21 cellular contexts compared by ENCODE assay signal in the genomic region with DNA sequence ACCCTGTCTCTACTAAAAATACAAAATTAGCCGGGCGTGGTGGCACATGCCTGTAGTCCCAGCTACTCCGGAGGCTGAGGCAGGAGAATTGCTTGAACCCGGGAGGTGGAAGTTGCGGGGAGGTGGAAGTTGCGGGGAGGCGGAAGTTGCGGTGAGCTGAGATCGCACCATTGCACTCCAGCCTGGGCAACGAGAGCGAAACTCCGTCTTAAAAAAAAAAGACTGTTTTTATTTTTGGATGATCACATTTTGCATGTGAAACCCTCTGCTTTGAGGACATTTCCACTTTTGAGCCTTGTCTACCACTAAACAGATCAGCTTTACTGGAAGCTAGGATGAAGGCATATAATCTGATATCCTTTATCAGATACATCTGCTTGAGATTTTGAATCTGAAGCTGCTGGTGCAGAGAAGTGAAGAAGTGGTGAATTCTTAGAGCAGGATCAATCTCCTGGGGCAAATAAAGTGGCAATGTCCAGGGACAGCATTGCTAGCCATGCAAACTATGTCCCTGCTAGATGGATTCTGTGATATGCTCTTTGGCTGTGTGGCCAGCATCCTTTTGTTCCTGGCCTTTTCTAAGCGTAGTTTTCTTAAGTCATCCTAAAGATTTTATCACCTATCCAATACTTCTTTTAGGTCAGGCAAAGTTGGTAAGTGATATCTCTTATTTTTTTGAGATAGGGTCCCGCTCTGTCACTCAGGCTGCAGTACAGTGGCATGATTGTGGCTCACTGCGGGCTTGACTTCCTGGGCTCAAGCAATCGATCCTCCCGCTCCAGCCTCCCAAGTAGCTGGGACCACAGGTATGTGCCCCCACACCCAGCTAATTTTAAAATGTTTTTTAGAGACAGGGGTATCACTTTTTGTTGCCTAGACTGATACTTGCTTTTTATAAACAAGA. TPM values are rescaled to one million over a fixed set of nuclear protein-coding genes. Genes with fewer than 3 reads are reported as not detected.
DNase-seq lines count a peak whose midpoint lies in the region; ATAC-seq and TF ChIP-seq lines count a peak whose summit lies in the region.
"Had no signal": no experiment of that assay in that cellular context is flagged by ENCODE, and none has a peak within 500 bp of the region (broad histone marks: within the 10 kb centered on the region; RNA-seq: fewer than 3 reads in every experiment).

No MANE protein-coding gene starts in this region.

- H3K9me2 ChIP-seq in DOHH2 (replicated peaks; ENCODE audit: control insufficient read depth, low read length), result no peaks in the 10 kb centered on the region

- H3K4me1 ChIP-seq in CD4-positive, CD25-positive, alpha-beta regulatory T cell (ENCODE audit: control insufficient read depth, insufficient read depth, low read length, poor library complexity, severe bottlenecking), result peaks cover 28% of the 10 kb centered on the region
- H3K4me1 ChIP-seq in DOHH2 (ENCODE audit: control insufficient read depth, low read length), result peaks cover 67% of the 10 kb centered on the region
- peaks cover 15% of the 10 kb centered on the region for H3K4me1 ChIP-seq in RWPE2 (ENCODE audit: insufficient read depth, poor library complexity, severe bottlenecking)
- H3K4me1 ChIP-seq in Peyer's patch, result no peaks in the 10 kb centered on the region
- H3K4me1 ChIP-seq: adrenal gland, testis had no signal

- H3K27ac Mint-ChIP-seq in CD4-positive, CD25-positive, alpha-beta regulatory T cell, result peak overlapping the region; percentile 42 to 95 (median 92)
- H3K27ac Mint-ChIP-seq in effector memory CD8-positive, alpha-beta T cell, result peak overlapping the region; percentile 94 to 98

- H3K79me2 ChIP-seq in DOHH2 (ENCODE audit: control insufficient read depth, low read length), result peaks cover 78% of the 10 kb centered on the region

- peaks cover 23% of the 10 kb centered on the region for H3K36me3 Mint-ChIP-seq in CD4-positive, CD25-positive, alpha-beta regulatory T cell
- peaks cover 4% of the 10 kb centered on the region for H3K36me3 Mint-ChIP-seq in effector memory CD8-positive, alpha-beta T cell (ENCODE audit: insufficient read depth)

- intact Hi-C loops in head of caudate nucleus (cut with DNase I), result no loop called here

- H3K9me3 ChIP-seq in CD4-positive, CD25-positive, alpha-beta regulatory T cell (ENCODE audit: control insufficient read depth in 2 of 2, low read length in 2 of 2), result no peaks in the 10 kb centered on the region
- H3K9me3 ChIP-seq in DOHH2 (ENCODE audit: control insufficient read depth, insufficient read depth, low read length) (no peaks in the 10 kb centered on the region), RWPE2 (ENCODE audit: severe bottlenecking) (no peaks in the 10 kb centered on the region), Peyer's patch (no peaks in the 10 kb centered on the region)
- H3K9me3 ChIP-seq: adrenal gland, mucosa of descending colon, ovary, sigmoid colon, testis had no signal

- ATAC-seq in CD4-positive, CD25-positive, alpha-beta regulatory T cell (ENCODE audit: low read depth in 2 of 2), result no peak
- ATAC-seq in RWPE2 (ENCODE audit: low read depth) (no peak), HG02623 (IDR thresholded peaks at IDR 0.05; ENCODE audit: unreplicated experiment) (no peak)
- no peak for ATAC-seq in effector memory CD8-positive, alpha-beta T cell (replicated peaks)
- ATAC-seq: HCT116, left colon had no signal

- H3K4me1 Mint-ChIP-seq in CD4-positive, CD25-positive, alpha-beta regulatory T cell, result peaks cover 18 to 44% (median 33%) of the 10 kb centered on the region in 4 donors
- peaks cover 16 to 19% of the 10 kb centered on the region in 2 donors for H3K4me1 Mint-ChIP-seq in effector memory CD8-positive, alpha-beta T cell (ENCODE audit: low read depth in 2 of 2)

- H3K4me2 ChIP-seq in DOHH2 (ENCODE audit: low read length), result peak overlapping the region; percentile 80

- TF ChIP-seq POLR2A in Peyer's patch (IDR thresholded peaks at IDR 0.05), result no peak

- DNase-seq in CD4-positive, CD25-positive, alpha-beta regulatory T cell, result no peak
- DNase-seq in RWPE2 (ENCODE audit: low spot score), result no peak
- DNase-seq in effector memory CD8-positive, alpha-beta T cell, result no peak
- no peak for DNase-seq in head of caudate nucleus
- no peak for DNase-seq in Peyer's patch
- DNase-seq: adrenal gland; AML-193; caudate nucleus; effector CD4-positive, alpha-beta T cell; hypothalamus; left colon; mucosa of descending colon; NCI-H187 treated with DMSO at 0.1 percent for 48 hours; NCI-H446; ovary; sigmoid colon; testis had no signal

- no peaks in the 10 kb centered on the region for H3K27me3 Mint-ChIP-seq in CD4-positive, CD25-positive, alpha-beta regulatory T cell
- no peaks in the 10 kb centered on the region for H3K27me3 Mint-ChIP-seq in effector memory CD8-positive, alpha-beta T cell

- TF ChIP-seq CTCF in DOHH2 (IDR thresholded peaks at IDR 0.05; ENCODE audit: low read depth, low read length, poor library complexity, severe bottlenecking), result no peak
- no peak for TF ChIP-seq CTCF in RWPE2 (IDR thresholded peaks at IDR 0.05; ENCODE audit: poor library complexity, severe bottlenecking)
- TF ChIP-seq CTCF in Peyer's patch (IDR thresholded peaks at IDR 0.05), result no peak

- H3K27me3 ChIP-seq in CD4-positive, CD25-positive, alpha-beta regulatory T cell (ENCODE audit: control insufficient read depth, insufficient read depth, low read length), result no peaks in the 10 kb centered on the region
- H3K27me3 ChIP-seq in DOHH2 (ENCODE audit: control insufficient read depth, low read length), result no peaks in the 10 kb centered on the region
- no peaks in the 10 kb centered on the region for H3K27me3 ChIP-seq in RWPE2 (ENCODE audit: insufficient read depth, poor library complexity, severe bottlenecking)
- no peaks in the 10 kb centered on the region for H3K27me3 ChIP-seq in Peyer's patch
- H3K27me3 ChIP-seq: adrenal gland, ovary, sigmoid colon, SJSA1, testis had no signal

- peaks cover 8% of the 10 kb centered on the region for H3K36me3 ChIP-seq in CD4-positive, CD25-positive, alpha-beta regulatory T cell (ENCODE audit: control insufficient read depth, insufficient read depth, low read length)
- peaks cover 60% of the 10 kb centered on the region for H3K36me3 ChIP-seq in DOHH2 (ENCODE audit: control insufficient read depth, low read length)
- H3K36me3 ChIP-seq in RWPE2 (ENCODE audit: low read depth), result peaks cover 43% of the 10 kb centered on the region
- H3K36me3 ChIP-seq in Peyer's patch, result no peaks in the 10 kb centered on the region
- H3K36me3 ChIP-seq: adrenal gland, ovary, sigmoid colon had no signal

- peaks cover 0 to 2% (median 0%) of the 10 kb centered on the region in 7 donors for H3K9me3 Mint-ChIP-seq in CD4-positive, CD25-positive, alpha-beta regulatory T cell
- H3K9me3 Mint-ChIP-seq in effector memory CD8-positive, alpha-beta T cell, result no peaks in the 10 kb centered on the region

- H3F3A ChIP-seq in DOHH2 (ENCODE audit: control insufficient read depth, insufficient read depth), result peaks cover 35% of the 10 kb centered on the region

- no peak overlapping the region for H3K4me3 ChIP-seq in CD4-positive, CD25-positive, alpha-beta regulatory T cell (ENCODE audit: low read depth, low read length)
- H3K4me3 ChIP-seq in DOHH2 (ENCODE audit: low read length) (peak overlapping the region; percentile 62), RWPE2 (ENCODE audit: severe bottlenecking) (no peak overlapping the region), Peyer's patch (no peak overlapping the region)
- H3K4me3 ChIP-seq: adrenal gland, mucosa of descending colon, ovary, sigmoid colon, SJSA1, testis had no signal

- no peaks in the 10 kb centered on the region for H4K20me1 ChIP-seq in DOHH2 (ENCODE audit: control insufficient read depth, insufficient read depth, low read depth, low read length)

- no peak overlapping the region for H3K27ac ChIP-seq in CD4-positive, CD25-positive, alpha-beta regulatory T cell (ENCODE audit: insufficient read depth, low read length, poor library complexity, severe bottlenecking)
- peak overlapping the region; percentile 84 for H3K27ac ChIP-seq in DOHH2 (ENCODE audit: low read depth, low read length)
- peak overlapping the region; percentile 42 for H3K27ac ChIP-seq in RWPE2 (ENCODE audit: poor library complexity, severe bottlenecking)
- no peak overlapping the region for H3K27ac ChIP-seq in Peyer's patch
- H3K27ac ChIP-seq: adrenal gland, ovary, sigmoid colon, SJSA1, testis had no signal

- peak overlapping the region in 3 of 4 donors; percentile 13 to 79 (median 46) for H3K4me3 Mint-ChIP-seq in CD4-positive, CD25-positive, alpha-beta regulatory T cell
- no peak overlapping the region for H3K4me3 Mint-ChIP-seq in effector memory CD8-positive, alpha-beta T cell

RNA-seq across cellular contexts. Expression of a gene that starts 23.3 kb away (rescaled TPM):
- 32.6 TPM for total RNA-seq in CD4-positive, CD25-positive, alpha-beta regulatory T cell
- polyA plus RNA-seq in CD4-positive, CD25-positive, alpha-beta regulatory T cell, result 10 to 100 TPM; 11.3 to 23.2 (median 13.3) TPM
- 10 to 100 TPM in 1 of 4 donors, 1 to 10 TPM in 3; 5.8 to 33.8 (median 5.9) TPM for total RNA-seq in Peyer's patch

Comparison
In these comparisons a context has a peak if more than half of its experiments do, and no peak if none do; other contexts are left out.
1. H3K27ac ChIP-seq: peak in DOHH2 (single experiment) and RWPE2 (single experiment); none in CD4-positive, CD25-positive, alpha-beta regulatory T cell (single experiment) and Peyer's patch (0 of 4).
2. H3K4me3 Mint-ChIP-seq: peak in CD4-positive, CD25-positive, alpha-beta regulatory T cell (3 of 4); none in effector memory CD8-positive, alpha-beta T cell (0 of 2).